1 cellular context compared by ENCODE assay signal in genomic region chrX:124395145-124395858, GRCh38.
TF ChIP-seq lines count a peak whose summit lies in the region.

No MANE protein-coding gene starts in this region.

TF ChIP-seq in H1, 55 proteins besides CTCF, POLR2A, EP300 and RAD21 (continued from another document):
- no peak for TF ChIP-seq CHD7 (IDR thresholded peaks at IDR 0.05; ENCODE audit: insufficient replicate concordance, low read length)
- TF ChIP-seq JUND (IDR thresholded peaks at IDR 0.05; ENCODE audit: low read length): no peak
- TF ChIP-seq MAX (IDR thresholded peaks at IDR 0.05): no peak
- no peak for TF ChIP-seq TAF1 (IDR thresholded peaks at IDR 0.05; ENCODE audit: low read depth, low read length)
- no peak for TF ChIP-seq KDM5A (IDR thresholded peaks at IDR 0.05; ENCODE audit: low read length)
- no peak for TF ChIP-seq ZNF274 (IDR thresholded peaks at IDR 0.05; ENCODE audit: borderline replicate concordance, extremely low read depth, low read length)
- TF ChIP-seq CBX8 (IDR thresholded peaks at IDR 0.05; ENCODE audit: borderline replicate concordance, low read depth, low read length): no peak
- TF ChIP-seq HDAC6 (IDR thresholded peaks at IDR 0.05; ENCODE audit: low read depth, low read length): no peak
- no peak for TF ChIP-seq SAP30 (IDR thresholded peaks at IDR 0.05; ENCODE audit: insufficient read depth, insufficient replicate concordance, low read length)
- no peak for TF ChIP-seq POLR2AphosphoS5 (IDR thresholded peaks at IDR 0.05; ENCODE audit: low read depth, low read length)
